ENCODE assay signal across 21 cellular contexts in genomic region chr17:71938340-71939010, GRCh38.
DNase-seq lines count a peak whose midpoint lies in the region; ATAC-seq and TF ChIP-seq lines count a peak whose summit lies in the region.
"Had no signal": no experiment of that assay in that cellular context is flagged by ENCODE, and none has a peak within 500 bp of the region (broad histone marks: within the 10 kb centered on the region; RNA-seq: fewer than 3 reads in every experiment).

No MANE protein-coding gene starts in this region.

- TF ChIP-seq CTCF in heart left ventricle (IDR thresholded peaks at IDR 0.05) (no peak), neural progenitor cell (IDR thresholded peaks at IDR 0.05) (no peak), OCI-LY7 (conservative IDR thresholded peaks at IDR 0.05; ENCODE audit: low read length) (no peak)

- H4K20me1 ChIP-seq in neural progenitor cell (ENCODE audit: low read depth) (no peaks in the 10 kb centered on the region), OCI-LY7 (ENCODE audit: insufficient read depth, low read length) (no peaks in the 10 kb centered on the region)

- no peaks in the 10 kb centered on the region for H3K79me2 ChIP-seq in neural progenitor cell (ENCODE audit: low read depth)
- H3K79me2 ChIP-seq in OCI-LY7 (ENCODE audit: insufficient read depth, low read depth, low read length), result no peaks in the 10 kb centered on the region

- H3K27ac ChIP-seq in heart left ventricle (no peak overlapping the region), neural progenitor cell (no peak overlapping the region), OCI-LY7 (ENCODE audit: low read depth, low read length, poor library complexity, severe bottlenecking) (no peak overlapping the region)

- no peak overlapping the region for H3K9ac ChIP-seq in neural progenitor cell
- H3K9ac ChIP-seq: SK-N-SH had no signal

- H3K27ac Mint-ChIP-seq in neural progenitor cell, result no peak overlapping the region
- H3K27ac Mint-ChIP-seq: H9 had no signal

- CTCF ChIA-PET in OCI-LY7 (lab: Charles Lee; ENCODE audit: unreplicated experiment), result no interaction called here

- BruUV-seq in OCI-LY7 (replicated peaks; lab: Mats Ljungman, UMichigan), result no TSS peak

- H3K9me2 ChIP-seq in OCI-LY7 (ENCODE audit: insufficient read depth, low read length), result no peaks in the 10 kb centered on the region
- H3K9me2 ChIP-seq: SK-N-SH had no signal

- H3K9me3 ChIP-seq in heart left ventricle (no peaks in the 10 kb centered on the region), neural progenitor cell (ENCODE audit: low read depth) (no peaks in the 10 kb centered on the region), OCI-LY7 (ENCODE audit: low read length) (no peaks in the 10 kb centered on the region)
- H3K9me3 ChIP-seq: SK-N-SH had no signal

- H3K4me2 ChIP-seq in neural progenitor cell, result no peak overlapping the region
- no peak overlapping the region for H3K4me2 ChIP-seq in OCI-LY7 (ENCODE audit: low read length)
- H3K4me2 ChIP-seq: SK-N-SH had no signal

- intact Hi-C loops in heart left ventricle (cut with DNase I) (loop anchor here in 1 of 10 donors (10.0 kb wide), 1 partner anchor 56 kb away; no protein-coding TSS in a partner anchor), cardiac septum (cut with DNase I) (no loop called here), head of caudate nucleus (cut with DNase I) (no loop called here), OCI-LY7 (cut with micrococcal nuclease; ENCODE audit: unreplicated experiment) (no loop called here)

- H2AFZ ChIP-seq in neural progenitor cell (replicated peaks) (peak overlapping the region; percentile 54), OCI-LY7 (ENCODE audit: low read length) (no peak overlapping the region)

- 54 to 58% (median 56%) methylated on average over 9 of the region's 9 CpGs for WGBS in heart left ventricle, 4 donors

- H3K4me3 ChIP-seq in heart left ventricle (no peak overlapping the region), neural progenitor cell (no peak overlapping the region), OCI-LY7 (ENCODE audit: low read depth, low read length, poor library complexity, severe bottlenecking) (no peak overlapping the region)

- peak in 3 of 5 donors; percentile 13 to 48 (median 34) for DNase-seq in heart left ventricle
- DNase-seq in cardiac septum (ENCODE audit: low spot score), result no peak
- peak in 25 of 42 donors; percentile 4 to 47 (median 21) for DNase-seq in head of caudate nucleus
- DNase-seq in neural progenitor cell (ENCODE audit: low spot score), result no peak
- no peak for DNase-seq in AG08396 (ENCODE audit: low spot score)
- no peak for DNase-seq in NCI-H82 (lab: John Stamatoyannopoulos, UW)
- no peak for DNase-seq in OCI-LY7 (ENCODE audit: low spot score)
- DNase-seq in COLO668 (lab: John Stamatoyannopoulos, UW; ENCODE audit: unreplicated experiment), result no peak
- DNase-seq: C1 segment of cervical spinal cord; COR-L47; DMS 273 treated with DMSO at 0.1 percent for 48 hours; GF-D8; H9; IMR-90; NCI-H1436 treated with DMSO at 0.1 percent for 48 hours; NCI-H2029; NCI-H2171; NCI-H69; NK-92 treated with Interleukin-12 subunit alpha and Interleukin-12 subunit beta, amount 100 ng/mL, for 24 hours; SHP77 treated with DMSO at 0.1 percent for 48 hours; SK-N-SH had no signal

- H3K9me3 Mint-ChIP-seq in neural progenitor cell, result peaks cover under 1% of the 10 kb centered on the region

- H3K27me3 ChIP-seq in heart left ventricle, result no peaks in the 10 kb centered on the region
- H3K27me3 ChIP-seq in neural progenitor cell, result no peaks in the 10 kb centered on the region

- no peak overlapping the region for H3K4me3 Mint-ChIP-seq in neural progenitor cell
- H3K4me3 Mint-ChIP-seq: H9 had no signal

- no peak for TF ChIP-seq POLR2A in heart left ventricle (IDR thresholded peaks at IDR 0.05)

- POLR2A ChIA-PET in OCI-LY7 (lab: Charles Lee), result interaction anchor here (0.7 kb wide), 1 partner anchor 1280 kb away, joined by 3 read pairs; no protein-coding TSS in a partner anchor

- H3K4me1 ChIP-seq in heart left ventricle (no peaks in the 10 kb centered on the region), neural progenitor cell (peaks cover 5% of the 10 kb centered on the region), OCI-LY7 (ENCODE audit: insufficient read depth, low read length, poor library complexity, severe bottlenecking) (no peaks in the 10 kb centered on the region)

- peaks cover 7% of the 10 kb centered on the region for H3K4me1 Mint-ChIP-seq in neural progenitor cell

- no peaks in the 10 kb centered on the region for H3K27me3 Mint-ChIP-seq in neural progenitor cell (ENCODE audit: insufficient read depth, low read depth)

- H3K36me3 Mint-ChIP-seq in neural progenitor cell, result no peaks in the 10 kb centered on the region

- H3K36me3 ChIP-seq in heart left ventricle (no peaks in the 10 kb centered on the region), neural progenitor cell (no peaks in the 10 kb centered on the region), OCI-LY7 (ENCODE audit: insufficient read depth, low read length) (no peaks in the 10 kb centered on the region)

- no peaks in the 10 kb centered on the region for H3F3A ChIP-seq in neural progenitor cell (ENCODE audit: low read depth)

- peak in 3 of 4 donors; percentile 71 to 81 (median 75) for ATAC-seq in heart left ventricle

Comparison
In these comparisons a context has a peak if more than half of its experiments do, and no peak if none do; other contexts are left out.
1. DNase-seq: peak in heart left ventricle (3 of 5) and head of caudate nucleus (25 of 42); none in cardiac septum (single experiment), neural progenitor cell (single experiment), AG08396 (single experiment), NCI-H82 (single experiment), OCI-LY7 (single experiment) and COLO668 (single experiment).